In genomic region chr5:179261301-179262125, GRCh38 we compare ENCODE assay signal across 9 cellular contexts.
A peak's percentile ranks its signal among the peaks of the same experiment; 100 is the strongest.
DNase-seq lines count a peak whose midpoint lies in the region; ATAC-seq and TF ChIP-seq lines count a peak whose summit lies in the region.
"Had no signal": no experiment of that assay in that cellular context is flagged by ENCODE, and none has a peak within 500 bp of the region (broad histone marks: within the 10 kb centered on the region; RNA-seq: fewer than 3 reads in every experiment).

No MANE protein-coding gene starts in this region.

- DNase-seq in DMS114 treated with DMSO at 0.1 percent for 48 hours (lab: John Stamatoyannopoulos, UW; ENCODE audit: unreplicated experiment) (peak; percentile 16), NCI-H82 (lab: John Stamatoyannopoulos, UW) (peak; percentile 88), epithelial cell of proximal tubule (ENCODE audit: low read depth) (no peak), osteoblast (ENCODE audit: insufficient read length, low spot score, missing footprints) (peak; percentile 91), hippocampal formation (lab: John Stamatoyannopoulos, UW) (no peak), GM19240 (ENCODE audit: insufficient read length, low spot score) (no peak), dedifferentiated amniotic fluid mesenchymal stem cell (ENCODE audit: extremely low spot score) (no peak)
- DNase-seq: Karpas-422 had no signal

- peaks cover 32% of the 10 kb centered on the region for H3K4me1 ChIP-seq in osteoblast (ENCODE audit: insufficient read depth, low read length)

- H3K4me3 ChIP-seq in epithelial cell of proximal tubule (ENCODE audit: low read depth, low read length) (no peak overlapping the region), osteoblast (ENCODE audit: insufficient read depth, low read length) (no peak overlapping the region)

- peaks cover 19% of the 10 kb centered on the region for H3K36me3 ChIP-seq in osteoblast (ENCODE audit: insufficient read depth, low read length)

- no peak overlapping the region for H2AFZ ChIP-seq in osteoblast (ENCODE audit: low read length)

- no peaks in the 10 kb centered on the region for H3K9me3 ChIP-seq in osteoblast (ENCODE audit: low read depth, low read length)

- no peak for ATAC-seq in HG03342 (IDR thresholded peaks at IDR 0.05; ENCODE audit: unreplicated experiment)

- peak overlapping the region; percentile 53 for H3K27ac ChIP-seq in osteoblast (ENCODE audit: low read depth, low read length)

- H3K27me3 ChIP-seq in osteoblast (ENCODE audit: insufficient read depth, low read length): no peaks in the 10 kb centered on the region

- TF ChIP-seq CTCF in epithelial cell of proximal tubule (conservative IDR thresholded peaks at IDR 0.05; ENCODE audit: low read depth, low read length) (peak; percentile 19), osteoblast (IDR thresholded peaks at IDR 0.05; ENCODE audit: extremely low read depth, low read depth, low read length) (peak; percentile 36)

- peaks cover 87% of the 10 kb centered on the region for H3K79me2 ChIP-seq in osteoblast (ENCODE audit: insufficient read depth, low read length)

- no peak overlapping the region for H3K4me2 ChIP-seq in osteoblast (ENCODE audit: insufficient read depth, low read length)

- no peaks in the 10 kb centered on the region for H4K20me1 ChIP-seq in osteoblast (ENCODE audit: insufficient read depth, low read length)

Comparison
In these comparisons a context has a peak if more than half of its experiments do, and no peak if none do; other contexts are left out.
1. DNase-seq: peak in DMS114 treated with DMSO at 0.1 percent for 48 hours (single experiment), NCI-H82 (single experiment) and osteoblast (single experiment); none in epithelial cell of proximal tubule (single experiment), hippocampal formation (0 of 2), GM19240 (single experiment) and dedifferentiated amniotic fluid mesenchymal stem cell (single experiment).